In genomic region chr9:135081264-135081660, GRCh38 we compare ENCODE assay signal across 20 cellular contexts. TPM values are rescaled to one million over a fixed set of nuclear protein-coding genes. Genes with fewer than 3 reads are reported as not detected.
DNase-seq lines count a peak whose midpoint lies in the region; ATAC-seq, FAIRE-seq and TF ChIP-seq lines count a peak whose summit lies in the region.
"Had no signal": no experiment of that assay in that cellular context is flagged by ENCODE, and none has a peak within 500 bp of the region (broad histone marks: within the 10 kb centered on the region; RNA-seq: fewer than 3 reads in every experiment).

No MANE protein-coding gene starts in this region.

- no peaks in the 10 kb centered on the region for H3K27me3 ChIP-seq in H9 (ENCODE audit: insufficient read depth, low read length)
- H3K27me3 ChIP-seq in dorsolateral prefrontal cortex, result peaks cover 0 to 4% (median 0%) of the 10 kb centered on the region in 45 donors
- peaks cover 3 to 86% of the 10 kb centered on the region in 2 experiments for H3K27me3 ChIP-seq in HepG2 (ENCODE audit: control insufficient read depth in 1 of 2, insufficient read depth in 2 of 2, low read length in 2 of 2)

- no peaks in the 10 kb centered on the region for H3K79me2 ChIP-seq in H9 (ENCODE audit: insufficient read depth, low read length)
- H3K79me2 ChIP-seq in HepG2 (ENCODE audit: insufficient read depth, low read length), result no peaks in the 10 kb centered on the region

- no peak overlapping the region for H4K8ac ChIP-seq in H9 (replicated peaks; ENCODE audit: insufficient read length, low read depth, low read length)

- H2AFZ ChIP-seq in H9 (ENCODE audit: low read length) (no peak overlapping the region), HepG2 (ENCODE audit: low read length) (no peak overlapping the region)

- no peak for TF ChIP-seq POLR2A in HepG2 (IDR thresholded peaks at IDR 0.05; ENCODE audit: insufficient read depth in 1 of 2, low read depth in 2 of 2, low read length in 2 of 2)

- DNase-seq in H9 (peak; percentile 9), dorsolateral prefrontal cortex (peak in 8 of 10 donors; percentile 2 to 27 (median 20)), HepG2 (ENCODE audit: low spot score) (no peak), sciatic nerve (ENCODE audit: low spot score) (peak; percentile 47), OCI-M1 (lab: John Stamatoyannopoulos, UW) (no peak), COLO829 (ENCODE audit: low spot score) (no peak), foreskin melanocyte (no peak)
- DNase-seq in stimulated activated naive CD8-positive, alpha-beta T cell treated with anti-CD3 and anti-CD28 coated beads, Interleukin-15, Interleukin-2, amounts not matched to agents 100 U/mL and 50 U/mL, for 24 hours, result no peak
- DNase-seq: EL, GF-D8, Kasumi-1, NCI-H1417, NCI-H187, NCI-H446, NCI-H526, Right ventricle myocardium superior had no signal

- no peak overlapping the region for H2BK15ac ChIP-seq in H9 (ENCODE audit: low read depth, low read length)

- H3K4me2 ChIP-seq in H9 (ENCODE audit: insufficient read depth, insufficient read length, low read length), result no peak overlapping the region
- H3K4me2 ChIP-seq in HepG2 (ENCODE audit: low read depth, low read length), result no peak overlapping the region
- H3K4me2 ChIP-seq: A549 had no signal

- CTCF ChIA-PET in HepG2 (lab: Yijun Ruan, JAX; ENCODE audit: low intra/inter-chr PET ratio, low total read pairs), result no interaction called here

- H3K9ac ChIP-seq in H9 (ENCODE audit: extremely low read depth, insufficient read length, low read length) (no peak overlapping the region), HepG2 (ENCODE audit: insufficient read depth, low read depth, low read length) (no peak overlapping the region)

- H3K27ac Mint-ChIP-seq in H9, result no peak overlapping the region
- H3K27ac Mint-ChIP-seq: B cell had no signal

- H3K27me3 Mint-ChIP-seq in H9 (ENCODE audit: low read depth), result peaks cover 54% of the 10 kb centered on the region

- H3K36me3 ChIP-seq in HepG2 (replicated peaks in 1 of 2; ENCODE audit: control insufficient read depth in 1 of 2, insufficient read depth in 2 of 2, low read length in 2 of 2), result no peaks in the 10 kb centered on the region

- no peak overlapping the region for H3K4ac ChIP-seq in H9 (ENCODE audit: low read depth, low read length)

- H3K23me2 ChIP-seq in H9 (ENCODE audit: insufficient read length, low read depth, low read length, poor library complexity, severe bottlenecking), result peaks cover under 1% of the 10 kb centered on the region

- H2AK5ac ChIP-seq in H9 (ENCODE audit: insufficient read length, low read length), result no peak overlapping the region

- BruUV-seq in HepG2 (replicated peaks; lab: Mats Ljungman, UMichigan), result no TSS peak

- in situ Hi-C loops in HepG2 (cut with HindIII; ENCODE audit: extremely low pct_ligation_motif_present, low pct_unique_long_range_greater_than_20kb), result no loop called here

- FAIRE-seq in HepG2 (lab: Jason Lieb, UNC), result no peak
- FAIRE-seq: A549 had no signal

- ATAC-seq in HepG2, result no peak
- ATAC-seq in sciatic nerve, result no peak
- ATAC-seq in stimulated activated naive CD8-positive, alpha-beta T cell treated with anti-CD3 and anti-CD28 coated beads, Interleukin-15, Interleukin-2, amounts not matched to agents 100 U/mL and 50 U/mL, for 24 hours, result no peak
- ATAC-seq: A549 had no signal

- intact Hi-C loops in dorsolateral prefrontal cortex (cut with DNase I) (loop anchor here in 1 of 2 donors (10.0 kb wide), 1 partner anchor 386 kb away; no protein-coding TSS in a partner anchor), HepG2 (cut with micrococcal nuclease; ENCODE audit: unreplicated experiment) (no loop called here), sciatic nerve (cut with DNase I) (no loop called here)

- TF ChIP-seq RAD21 in HepG2 (CRISPR knock-in tag; IDR thresholded peaks at IDR 0.05), result no peak

- H3K23ac ChIP-seq in H9 (ENCODE audit: insufficient read length, low read depth, low read length), result no peak overlapping the region

- H2BK12ac ChIP-seq in H9 (ENCODE audit: insufficient read length, low read depth, low read length), result no peak overlapping the region

- TF ChIP-seq EP300 in HepG2 (IDR thresholded peaks at IDR 0.05; ENCODE audit: low read depth in 2 of 2, low read length in 2 of 2), result no peak
- TF ChIP-seq EP300 in HepG2 (CRISPR knock-in tag; IDR thresholded peaks at IDR 0.05; ENCODE audit: borderline replicate concordance), result no peak

- H3K56ac ChIP-seq in H9 (ENCODE audit: insufficient read length, low read depth, low read length), result no peak overlapping the region

- no peaks in the 10 kb centered on the region for H3K9me3 Mint-ChIP-seq in H9

- H2BK5ac ChIP-seq in H9 (ENCODE audit: insufficient read length, low read length), result no peak overlapping the region

- POLR2A ChIA-PET in HepG2 (lab: Yijun Ruan, JAX), result no interaction called here

- TF ChIP-seq CTCF in H9 (conservative IDR thresholded peaks at IDR 0.05) (no peak), dorsolateral prefrontal cortex (IDR thresholded peaks at IDR 0.05 in 54 of 56, conservative IDR thresholded peaks at IDR 0.05 in 2 of 56; ENCODE audit: low read depth in 1 of 56, partially characterized antibody in 56 of 56) (no peak), HepG2 (CRISPR knock-in tag; IDR thresholded peaks at IDR 0.05) (no peak)

- H4K5ac ChIP-seq in H9 (ENCODE audit: insufficient read length, low read depth, low read length), result no peak overlapping the region

- no peak overlapping the region for H3K4me3 Mint-ChIP-seq in H9
- H3K4me3 Mint-ChIP-seq: B cell had no signal

- H3K4me1 ChIP-seq in H9 (ENCODE audit: insufficient read depth, low read length), result no peaks in the 10 kb centered on the region
- H3K4me1 ChIP-seq in HepG2 (ENCODE audit: insufficient read depth, low read length), result peaks cover 31% of the 10 kb centered on the region
- H3K4me1 ChIP-seq: A549 had no signal

- H3K4me3 ChIP-seq in dorsolateral prefrontal cortex, result peak overlapping the region in 2 of 59 donors; percentile 4 to 23
- H3K4me3 ChIP-seq in HepG2 (replicated peaks in 1 of 3; ENCODE audit: insufficient read depth in 1 of 3, low read depth in 2 of 3, low read length in 3 of 3), result no peak overlapping the region
- H3K4me3 ChIP-seq: A549 had no signal

- no peaks in the 10 kb centered on the region for H4K20me1 ChIP-seq in H9 (ENCODE audit: control insufficient read depth, insufficient read depth, insufficient read length)
- peaks cover 7% of the 10 kb centered on the region; the same call in 1 of the 2 replicates for H4K20me1 ChIP-seq in HepG2 (ENCODE audit: insufficient read depth, low read length)

- H3K4me1 Mint-ChIP-seq in H9, result peaks cover 18 to 22% of the 10 kb centered on the region in 2 experiments

- H2BK20ac ChIP-seq in H9 (ENCODE audit: low read depth, low read length, poor library complexity, severe bottlenecking), result no peak overlapping the region

- no peaks in the 10 kb centered on the region for H3K79me1 ChIP-seq in H9 (ENCODE audit: insufficient read depth, low read depth, low read length, poor library complexity, severe bottlenecking)

- H3K36me3 Mint-ChIP-seq in H9 (ENCODE audit: insufficient read depth in 1 of 3, low read depth in 3 of 3), result no peaks in the 10 kb centered on the region; a peak in 1 of 7 replicates

- WGBS in H9 (ENCODE audit: extremely low coverage, insufficient read length, low lambda C conversion rate), result no CpG with 5 or more reads among the region's 15 CpGs
- WGBS in HepG2 (ENCODE audit: low lambda C conversion rate), result 2% methylated on average over 10 of the region's 15 CpGs

- no peak overlapping the region for H2BK120ac ChIP-seq in H9 (ENCODE audit: low read depth, low read length, poor library complexity, severe bottlenecking)

- H3T11ph ChIP-seq in H9 (ENCODE audit: low read length), result no peak overlapping the region

- no peak overlapping the region for H3K18ac ChIP-seq in H9 (ENCODE audit: insufficient read length, low read depth, low read length)

- no peak overlapping the region for H3K14ac ChIP-seq in H9 (ENCODE audit: insufficient read depth, low read length)

- H3K9me3 ChIP-seq in H9 (ENCODE audit: control insufficient read depth, low read depth, low read length), result no peaks in the 10 kb centered on the region
- H3K9me3 ChIP-seq in HepG2 (ENCODE audit: low read length), result no peaks in the 10 kb centered on the region
- H3K9me3 ChIP-seq: A549 had no signal

- H3K27ac ChIP-seq in H9 (ENCODE audit: insufficient read length, low read depth, low read length), result no peak overlapping the region
- H3K27ac ChIP-seq in dorsolateral prefrontal cortex, result peak overlapping the region in 3 of 59 donors; percentile 7 to 55 (median 35)
- no peak overlapping the region for H3K27ac ChIP-seq in HepG2 (ENCODE audit: extremely low read length, insufficient read depth, low read length)
- H3K27ac ChIP-seq: A549 had no signal

- H4K91ac ChIP-seq in H9 (ENCODE audit: insufficient read length, low read depth, low read length), result no peak overlapping the region

TF ChIP-seq in HepG2, 621 proteins besides CTCF, POLR2A, EP300 and RAD21 (continues in another document):
- 0 out of 2 replicates have a peak, but pooled peaks have one; percentile 36 for TF ChIP-seq ARNTL (CRISPR knock-in tag; IDR thresholded peaks at IDR 0.05)
- peak; percentile 57; the same call in 1 of the 2 replicates for TF ChIP-seq BHLHE40 (IDR thresholded peaks at IDR 0.05; ENCODE audit: low read length)

RNA-seq across cellular contexts. Expression of gene OLFM1, which starts 6.2 kb away (rescaled TPM):
- total RNA-seq in H9 (2021) (34.1 and 36.8 TPM in 2 replicates), dorsolateral prefrontal cortex (1,000 to 10,000 TPM in 2 of 120 experiments, 100 to 1,000 TPM in 118; 171 to 1,128 (median 638) TPM), HepG2 (2016; rRNA removed; fragmentation: Illumina TruSeq; extraction: Trizol) (not detected in 2 replicates), sciatic nerve (40.7 TPM)
- not detected in 2 replicates for total RNA-seq in HepG2 (2016; cell fraction: cytosol; rRNA removed; fragmentation: Illumina TruSeq; extraction: Trizol; ENCODE audit: low read depth)
- total RNA-seq in HepG2 (2016; cell fraction: insoluble cytoplasmic fraction; rRNA removed; fragmentation: Illumina TruSeq; extraction: Trizol), result not detected in 2 replicates
- not detected in 2 replicates for total RNA-seq in HepG2 (2016; cell fraction: membrane; rRNA removed; fragmentation: Illumina TruSeq; extraction: Trizol)
- total RNA-seq in HepG2 (2016; cell fraction: nucleus; rRNA removed; fragmentation: Illumina TruSeq; extraction: Trizol), result not detected in 2 replicates
- polyA plus RNA-seq in HepG2 (2011; rRNA removed), result 0.03 TPM in 1 of 2 replicates, not detected in the other
- polyA plus RNA-seq in HepG2 (2011; cell fraction: cytosol; rRNA removed), result not detected in 2 replicates
- polyA plus RNA-seq in HepG2 (2011; cell fraction: nucleus; rRNA removed), result not detected in 2 replicates
- not detected in 2 replicates for polyA plus RNA-seq in HepG2 (2012)
- polyA plus RNA-seq in HepG2 (2016; cell fraction: cytosol; fragmentation: Illumina TruSeq; extraction: Trizol; ENCODE audit: low read depth), result 0.08 TPM in 1 of 2 replicates, not detected in the other
- polyA plus RNA-seq in HepG2 (2016; cell fraction: insoluble cytoplasmic fraction; fragmentation: Illumina TruSeq; extraction: Trizol; ENCODE audit: low read depth), result not detected in 2 replicates
- not detected in 2 replicates for polyA plus RNA-seq in HepG2 (2016; cell fraction: membrane; fragmentation: Illumina TruSeq; extraction: Trizol; ENCODE audit: low read depth)
- polyA plus RNA-seq in HepG2 (2016; cell fraction: nucleus; fragmentation: Illumina TruSeq; extraction: Trizol; ENCODE audit: insufficient read depth, low read depth), result not detected in 2 replicates
- polyA minus RNA-seq in HepG2 (2011; rRNA and poly(A)+ RNA removed; ENCODE audit: low replicate concordance), result 12.4 TPM in 1 of 2 replicates, not detected in the other
- polyA minus RNA-seq in HepG2 (2011; cell fraction: cytosol; rRNA and poly(A)+ RNA removed), result not detected in 2 replicates
- polyA minus RNA-seq in HepG2 (2011; cell fraction: nucleus; rRNA and poly(A)+ RNA removed), result not detected in 2 replicates
- total RNA-seq: B cell, MCF 10A, OCI-LY7 had no signal

Comparison
In these comparisons a context has a peak if more than half of its experiments do, and no peak if none do; other contexts are left out.
1. DNase-seq: peak in H9 (single experiment), dorsolateral prefrontal cortex (8 of 10) and sciatic nerve (single experiment); none in HepG2 (single experiment), OCI-M1 (single experiment), stimulated activated naive CD8-positive, alpha-beta T cell treated with anti-CD3 and anti-CD28 coated beads, Interleukin-15, Interleukin-2, amounts not matched to agents 100 U/mL and 50 U/mL, for 24 hours (single experiment), COLO829 (single experiment) and foreskin melanocyte (single experiment).
2. RNA of gene OLFM1, which starts 6.2 kb away (total RNA-seq): 171 to 1,128 TPM in dorsolateral prefrontal cortex, 40.7 TPM in sciatic nerve (single experiment) and 34.1 to 36.8 TPM in H9; not detected in HepG2; every median in the first group is over 10 times any median in the second.